ENCODE assay signal across 10 cellular contexts in genomic region chr6:75275067-75275466, GRCh38. TPM values are rescaled to one million over a fixed set of nuclear protein-coding genes. Genes with fewer than 3 reads are reported as not detected.
DNase-seq lines count a peak whose midpoint lies in the region; ATAC-seq and TF ChIP-seq lines count a peak whose summit lies in the region.
"Had no signal": no experiment of that assay in that cellular context is flagged by ENCODE, and none has a peak within 500 bp of the region (broad histone marks: within the 10 kb centered on the region; RNA-seq: fewer than 3 reads in every experiment).

No MANE protein-coding gene starts in this region.

- CTCF ChIA-PET in CD8-positive, alpha-beta memory T cell (lab: Charles Lee): interaction anchor here (1.4 kb wide), 1 partner anchor 9 kb away, joined by 5 read pairs; the partner anchor contains the start of gene TMEM30A

- intact Hi-C loops in mucosa of descending colon (cut with DNase I, micrococcal nuclease): no loop called here
- intact Hi-C loops in natural killer cell (cut with micrococcal nuclease): no loop called here
- intact Hi-C loops in lower leg skin (cut with DNase I; ENCODE audit: low total_unique reads): no loop called here

- TF ChIP-seq CTCF in mucosa of descending colon (IDR thresholded peaks at IDR 0.05) (no peak), natural killer cell (IDR thresholded peaks at IDR 0.05) (no peak), lower leg skin (IDR thresholded peaks at IDR 0.05) (no peak)

- H3K27me3 Mint-ChIP-seq in CD8-positive, alpha-beta memory T cell: no peaks in the 10 kb centered on the region
- no peaks in the 10 kb centered on the region for H3K27me3 Mint-ChIP-seq in natural killer cell (ENCODE audit: low read depth in 2 of 2)

- H3K27ac Mint-ChIP-seq in CD8-positive, alpha-beta memory T cell: peak overlapping the region in 7 of 8 donors; percentile 4 to 62 (median 13)
- H3K27ac Mint-ChIP-seq in natural killer cell: no peak overlapping the region

- no peak overlapping the region for H3K4me3 ChIP-seq in CD8-positive, alpha-beta memory T cell (ENCODE audit: low read length)
- H3K4me3 ChIP-seq in mucosa of descending colon (no peak overlapping the region), lower leg skin (ENCODE audit: low read depth, poor library complexity, severe bottlenecking) (no peak overlapping the region)
- H3K4me3 ChIP-seq: cardiac muscle cell had no signal

- no peak for TF ChIP-seq POLR2A in lower leg skin (IDR thresholded peaks at IDR 0.05)

- H3K9me3 ChIP-seq in CD8-positive, alpha-beta memory T cell (ENCODE audit: low read length): no peaks in the 10 kb centered on the region
- H3K9me3 ChIP-seq in mucosa of descending colon: no peaks in the 10 kb centered on the region

- H3K4me1 Mint-ChIP-seq in CD8-positive, alpha-beta memory T cell: peaks cover 68 to 89% (median 86%) of the 10 kb centered on the region in 3 donors
- H3K4me1 Mint-ChIP-seq in natural killer cell: peaks cover 71 to 72% of the 10 kb centered on the region in 2 donors

- no peak for DNase-seq in CD8-positive, alpha-beta memory T cell
- DNase-seq in LHCN-M2 (ENCODE audit: low read depth) (peak; percentile 85), astrocyte of the hippocampus (ENCODE audit: low read depth, low spot score) (peak; percentile 51), mucosa of descending colon (no peak), HPDE6-E6E7 (ENCODE audit: extremely low spot score) (no peak), natural killer cell (no peak), lower leg skin (ENCODE audit: low spot score in 2 of 2) (no peak), NCI-H345 treated with DMSO at 0.1 percent for 48 hours (lab: John Stamatoyannopoulos, UW; ENCODE audit: unreplicated experiment) (no peak)
- DNase-seq: occipital lobe had no signal

- no peak overlapping the region for H3K4me3 Mint-ChIP-seq in CD8-positive, alpha-beta memory T cell
- no peak overlapping the region for H3K4me3 Mint-ChIP-seq in natural killer cell

- peaks cover 36% of the 10 kb centered on the region for H3K4me1 ChIP-seq in CD8-positive, alpha-beta memory T cell (ENCODE audit: insufficient read depth, low read length)
- H3K4me1 ChIP-seq in mucosa of descending colon (ENCODE audit: low read depth): no peaks in the 10 kb centered on the region

- no peak overlapping the region for H3K27ac ChIP-seq in CD8-positive, alpha-beta memory T cell (ENCODE audit: low read depth, low read length)
- H3K27ac ChIP-seq: cardiac muscle cell had no signal

- no peaks in the 10 kb centered on the region for H3K9me3 Mint-ChIP-seq in CD8-positive, alpha-beta memory T cell
- no peaks in the 10 kb centered on the region for H3K9me3 Mint-ChIP-seq in natural killer cell

- H3K27me3 ChIP-seq in CD8-positive, alpha-beta memory T cell (ENCODE audit: insufficient read depth, low read length, poor library complexity, severe bottlenecking): no peaks in the 10 kb centered on the region
- H3K27me3 ChIP-seq: cardiac muscle cell had no signal

- ATAC-seq in mucosa of descending colon (peak; percentile 42), natural killer cell (no peak)

- no peaks in the 10 kb centered on the region for H3K36me3 ChIP-seq in CD8-positive, alpha-beta memory T cell (ENCODE audit: insufficient read depth, low read length)
- H3K36me3 ChIP-seq in mucosa of descending colon (ENCODE audit: low read depth): no peaks in the 10 kb centered on the region
- H3K36me3 ChIP-seq: cardiac muscle cell had no signal

- POLR2A ChIA-PET in CD8-positive, alpha-beta memory T cell (lab: Charles Lee): no interaction called here

- peaks cover 3 to 31% (median 6%) of the 10 kb centered on the region in 3 donors for H3K36me3 Mint-ChIP-seq in CD8-positive, alpha-beta memory T cell
- H3K36me3 Mint-ChIP-seq in natural killer cell: no peaks in the 10 kb centered on the region

RNA-seq across cellular contexts. Expression of gene TMEM30A, which starts 9.5 kb away (rescaled TPM):
- total RNA-seq in CD8-positive, alpha-beta memory T cell: 10 to 100 TPM; 54.8 to 61.8 TPM
- 56.3 TPM for polyA plus RNA-seq in CD8-positive, alpha-beta memory T cell
- total RNA-seq in LHCN-M2 (2014; rRNA removed): 107 and 111 TPM in 2 replicates
- 31.8 TPM for polyA plus RNA-seq in LHCN-M2 (2012)
- 100 to 1,000 TPM in 1 of 3 donors, 10 to 100 TPM in 2; 87.0 to 127 (median 91.7) TPM for total RNA-seq in mucosa of descending colon
- 10 to 100 TPM; 43.8 to 72.0 (median 60.7) TPM for total RNA-seq in natural killer cell
- 10 to 100 TPM; 32.5 to 59.8 (median 54.7) TPM for total RNA-seq in lower leg skin

RNA-seq across cellular contexts. Expression of gene COX7A2, which starts 31.5 kb away (rescaled TPM):
- total RNA-seq in CD8-positive, alpha-beta memory T cell: 100 to 1,000 TPM; 504 to 527 TPM
- 853 TPM for polyA plus RNA-seq in CD8-positive, alpha-beta memory T cell
- 505 and 1,196 TPM in 2 replicates for total RNA-seq in LHCN-M2 (2014; rRNA removed)
- polyA plus RNA-seq in LHCN-M2 (2012): 729 TPM
- total RNA-seq in mucosa of descending colon: 100 to 1,000 TPM; 493 to 721 (median 652) TPM
- total RNA-seq in natural killer cell: 100 to 1,000 TPM; 161 to 215 (median 166) TPM
- total RNA-seq in lower leg skin: 100 to 1,000 TPM in 3 of 4 donors, 10 to 100 TPM in 1; 90.2 to 517 (median 146) TPM

Comparison
In these comparisons a context has a peak if more than half of its experiments do, and no peak if none do; other contexts are left out.
1. DNase-seq: peak in LHCN-M2 (single experiment) and astrocyte of the hippocampus (single experiment); none in CD8-positive, alpha-beta memory T cell (0 of 5), mucosa of descending colon (0 of 3), HPDE6-E6E7 (single experiment), natural killer cell (single experiment), lower leg skin (0 of 2) and NCI-H345 treated with DMSO at 0.1 percent for 48 hours (single experiment).
2. H3K27ac Mint-ChIP-seq: peak in CD8-positive, alpha-beta memory T cell (7 of 8); none in natural killer cell (0 of 2).